Comparison of ENCODE assay signal across 1 cellular context in the genomic region with DNA sequence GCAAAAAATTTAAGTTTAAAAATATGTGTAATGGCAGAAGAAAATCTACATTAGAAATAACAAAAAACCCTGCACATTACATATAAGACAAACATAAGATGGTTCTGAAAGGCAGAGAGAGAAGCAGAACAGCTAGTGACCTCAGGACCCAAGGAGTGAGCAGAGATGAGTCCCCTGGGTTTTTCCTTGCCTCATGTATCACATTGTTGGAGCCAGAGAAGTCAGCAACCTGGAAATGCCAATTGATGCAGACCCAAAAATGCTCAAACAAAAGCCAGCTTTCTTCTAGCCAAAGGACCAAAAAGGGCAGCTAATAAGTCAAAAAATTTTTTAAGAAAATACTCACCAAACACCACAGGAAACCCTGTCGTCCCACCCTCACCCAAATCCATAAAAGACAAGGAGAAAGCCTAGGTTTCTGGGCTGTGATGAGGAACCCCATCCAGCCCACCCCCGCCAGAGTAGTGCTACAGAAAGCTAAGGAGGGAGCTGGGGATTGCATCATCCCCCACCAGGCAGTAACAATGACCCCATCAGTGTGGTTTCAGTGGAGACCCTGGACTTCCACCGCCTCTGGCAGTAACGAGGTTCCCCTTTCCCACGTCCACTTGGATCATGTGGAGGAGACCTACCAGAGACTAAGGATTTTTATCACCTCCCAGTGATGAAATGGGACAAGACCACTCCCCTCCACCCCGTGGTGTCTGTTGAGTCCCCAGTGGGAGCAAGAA.
TF ChIP-seq lines count a peak whose summit lies in the region.

No MANE protein-coding gene starts in this region.

TF ChIP-seq in K562, 482 proteins besides CTCF, POLR2A, EP300 and RAD21 (continued from another document):
- no peak for TF ChIP-seq NR2C1 (IDR thresholded peaks at IDR 0.05)
- TF ChIP-seq NR2C1 (tag; IDR thresholded peaks at IDR 0.05): no peak
- no peak for TF ChIP-seq CXXC5 (CRISPR knock-in tag; IDR thresholded peaks at IDR 0.05)
TF ChIP-seq in K562: peak in this region for 6.
